30 cellular contexts compared by ENCODE assay signal in genomic region chr2:195925120-195925519, GRCh38.
"Had no signal": no experiment of that assay in that cellular context is flagged by ENCODE, and none has a peak within 500 bp of the region (broad histone marks: within the 10 kb centered on the region; RNA-seq: fewer than 3 reads in every experiment).

No MANE protein-coding gene starts in this region.

- H3K4me3 ChIP-seq: neural progenitor cell, ovary, prostate gland, right lobe of liver, sigmoid colon, suprapubic skin, testis, tibial artery, transverse colon, upper lobe of right lung, uterus had no signal

- H3K4me3 Mint-ChIP-seq: naive thymus-derived CD4-positive, alpha-beta T cell; natural killer cell; nephron; neural progenitor cell; stimulated activated memory B cell treated with anti-CD40 and anti-IgM and Interleukin-4, amounts not matched to agents 10 μg/mL and 1 μg/mL and 100 μg/mL, for 72 hours; stimulated activated naive CD8-positive, alpha-beta T cell treated with anti-CD3 and anti-CD28 coated beads, Interleukin-15, amount 100 ng/mL, for 72 hours; type B pancreatic cell had no signal

- H3K27ac Mint-ChIP-seq: naive thymus-derived CD4-positive, alpha-beta T cell; natural killer cell; nephron; neural progenitor cell; stimulated activated memory B cell treated with anti-CD40 and anti-IgM and Interleukin-4, amounts not matched to agents 10 μg/mL and 1 μg/mL and 100 μg/mL, for 72 hours; stimulated activated naive CD8-positive, alpha-beta T cell treated with anti-CD3 and anti-CD28 coated beads, Interleukin-15, amount 100 ng/mL, for 72 hours; type B pancreatic cell had no signal

- DNase-seq: naive thymus-derived CD4-positive, alpha-beta T cell; natural killer cell; occipital lobe; ovary; posterior cingulate gyrus; right cardiac atrium; right lobe of liver; sigmoid colon; small intestine; stimulated activated CD4-positive, alpha-beta T cell treated with anti-CD3 and anti-CD28 coated beads, Interleukin-12 subunit alpha, Interleukin-12 subunit beta, amount 100 ng/mL, for 4 hours; stimulated activated CD4-positive, alpha-beta T cell treated with anti-CD3 and anti-CD28 coated beads, Interleukin-1b, Interleukin-23, amount 100 ng/mL, for 48 hours; stimulated activated CD4-positive, alpha-beta T cell treated with anti-CD3 and anti-CD28 coated beads, Interleukin-4, amount 100 ng/mL, for 1 hour; stimulated activated CD4-positive, alpha-beta T cell treated with anti-CD3 and anti-CD28 coated beads, Interleukin-4, amount 100 ng/mL, for 4 hours; stimulated activated CD8-positive, alpha-beta memory T cell treated with anti-CD3 and anti-CD28 coated beads, Interleukin-4, amount 100 ng/mL, for 48 hours; stimulated activated naive CD4-positive, alpha-beta T cell; stimulated activated naive CD8-positive, alpha-beta T cell treated with anti-CD3 and anti-CD28 coated beads, Interleukin-15, amount 100 ng/mL, for 72 hours; stimulated activated naive CD8-positive, alpha-beta T cell treated with anti-CD3 and anti-CD28 coated beads, Interleukin-15, Interleukin-2, amounts not matched to agents 100 U/mL and 50 U/mL, for 24 hours; substantia nigra; testis; tibial artery; transverse colon; upper lobe of right lung; uterus had no signal

- H3K27me3 ChIP-seq: neural progenitor cell, ovary, right lobe of liver, sigmoid colon, suprapubic skin, testis, tibial artery, transverse colon, upper lobe of right lung, uterus had no signal

- H3K9ac ChIP-seq: neural progenitor cell, parathyroid adenoma had no signal

- H3K36me3 Mint-ChIP-seq: naive thymus-derived CD4-positive, alpha-beta T cell; natural killer cell; neural progenitor cell; stimulated activated memory B cell treated with anti-CD40 and anti-IgM and Interleukin-4, amounts not matched to agents 10 μg/mL and 1 μg/mL and 100 μg/mL, for 72 hours; type B pancreatic cell had no signal

- H2AFZ ChIP-seq: neural progenitor cell, parathyroid adenoma had no signal

- H3K79me2 ChIP-seq: parathyroid adenoma had no signal

- H3K4me1 Mint-ChIP-seq: naive thymus-derived CD4-positive, alpha-beta T cell; natural killer cell; nephron; neural progenitor cell; stimulated activated memory B cell treated with anti-CD40 and anti-IgM and Interleukin-4, amounts not matched to agents 10 μg/mL and 1 μg/mL and 100 μg/mL, for 72 hours; stimulated activated naive CD8-positive, alpha-beta T cell treated with anti-CD3 and anti-CD28 coated beads, Interleukin-15, amount 100 ng/mL, for 72 hours had no signal

- H3K4me2 ChIP-seq: neural progenitor cell had no signal

- H3K27me3 Mint-ChIP-seq: naive thymus-derived CD4-positive, alpha-beta T cell; stimulated activated memory B cell treated with anti-CD40 and anti-IgM and Interleukin-4, amounts not matched to agents 10 μg/mL and 1 μg/mL and 100 μg/mL, for 72 hours; stimulated activated naive CD8-positive, alpha-beta T cell treated with anti-CD3 and anti-CD28 coated beads, Interleukin-15, amount 100 ng/mL, for 72 hours; type B pancreatic cell had no signal

- H3K27ac ChIP-seq: neural progenitor cell, ovary, parathyroid adenoma, prostate gland, right lobe of liver, sigmoid colon, suprapubic skin, testis, tibial artery, transverse colon, upper lobe of right lung, uterus had no signal

- H3K4me1 ChIP-seq: neural progenitor cell, parathyroid adenoma, prostate gland, right lobe of liver, sigmoid colon, suprapubic skin, testis, tibial artery, transverse colon, upper lobe of right lung, uterus had no signal

- FAIRE-seq: small intestine had no signal

- H3K36me3 ChIP-seq: neural progenitor cell, ovary, prostate gland, right lobe of liver, sigmoid colon, suprapubic skin, tibial artery, transverse colon, upper lobe of right lung, uterus had no signal

- H3K9me3 Mint-ChIP-seq: stimulated activated memory B cell treated with anti-CD40 and anti-IgM and Interleukin-4, amounts not matched to agents 10 μg/mL and 1 μg/mL and 100 μg/mL, for 72 hours; type B pancreatic cell had no signal

- H3K9me3 ChIP-seq: ovary, prostate gland, right lobe of liver, sigmoid colon, suprapubic skin, testis, tibial artery, transverse colon, upper lobe of right lung, uterus had no signal

- ATAC-seq: naive thymus-derived CD4-positive, alpha-beta T cell; natural killer cell; right cardiac atrium; right lobe of liver; stimulated activated memory B cell treated with anti-CD40 and anti-IgM and Interleukin-4, amounts not matched to agents 10 μg/mL and 1 μg/mL and 100 μg/mL, for 72 hours; stimulated activated naive CD8-positive, alpha-beta T cell treated with anti-CD3 and anti-CD28 coated beads, Interleukin-15, amount 100 ng/mL, for 72 hours; stimulated activated naive CD8-positive, alpha-beta T cell treated with anti-CD3 and anti-CD28 coated beads, Interleukin-15, Interleukin-2, amounts not matched to agents 100 U/mL and 50 U/mL, for 24 hours; upper lobe of right lung had no signal
